Comparison of ENCODE assay signal across 2 cellular contexts in the genomic region with DNA sequence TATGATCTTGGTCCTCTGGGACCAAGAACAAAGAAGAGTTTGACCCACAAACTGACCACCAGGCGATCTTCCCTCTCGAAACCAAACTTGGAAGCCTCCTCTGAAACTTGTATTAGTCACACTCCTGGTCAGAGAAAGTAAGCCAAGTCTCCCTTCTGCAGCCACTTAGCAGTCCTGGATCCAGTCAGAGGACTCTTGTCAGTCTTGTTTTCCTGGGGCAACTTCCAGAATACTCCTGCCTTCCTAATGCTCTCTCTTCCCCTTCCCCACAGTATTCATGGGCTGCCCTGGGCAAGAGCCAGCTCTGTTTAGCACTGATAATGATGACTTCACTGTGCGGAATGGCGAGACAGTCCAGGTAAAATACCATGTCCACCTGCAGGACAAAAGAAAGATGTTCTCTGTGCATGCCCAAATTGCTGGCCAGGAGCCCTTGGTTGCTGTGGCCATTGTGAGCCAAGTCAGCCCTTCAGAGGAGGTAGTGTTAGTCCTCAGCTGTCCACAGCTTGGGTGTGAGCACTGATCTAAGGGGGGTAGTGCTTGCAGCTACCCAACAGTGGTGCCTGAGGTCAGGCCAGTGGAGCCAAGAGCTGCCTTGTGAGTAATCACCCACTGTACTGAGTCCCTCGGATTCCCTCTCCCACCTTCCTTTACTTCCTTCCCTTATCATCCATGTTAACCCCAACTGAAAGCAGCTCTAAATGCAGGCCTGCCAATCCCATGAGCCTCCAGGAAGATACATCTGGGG.
TF ChIP-seq lines count a peak whose summit lies in the region.

No MANE protein-coding gene starts in this region.

TF ChIP-seq in HCT116, 20 proteins besides CTCF, POLR2A, EP300 and RAD21:
- TF ChIP-seq CBX3 (IDR thresholded peaks at IDR 0.05; ENCODE audit: low read depth) (no peak), SIN3A (IDR thresholded peaks at IDR 0.05; ENCODE audit: low read depth) (no peak), FOSL1 (IDR thresholded peaks at IDR 0.05; ENCODE audit: low read depth) (no peak), ELF1 (IDR thresholded peaks at IDR 0.05; ENCODE audit: borderline replicate concordance, low read depth) (no peak)

TF ChIP-seq in GM12878, 131 proteins besides CTCF, POLR2A, EP300 and RAD21:
- TF ChIP-seq, protein P1, sequence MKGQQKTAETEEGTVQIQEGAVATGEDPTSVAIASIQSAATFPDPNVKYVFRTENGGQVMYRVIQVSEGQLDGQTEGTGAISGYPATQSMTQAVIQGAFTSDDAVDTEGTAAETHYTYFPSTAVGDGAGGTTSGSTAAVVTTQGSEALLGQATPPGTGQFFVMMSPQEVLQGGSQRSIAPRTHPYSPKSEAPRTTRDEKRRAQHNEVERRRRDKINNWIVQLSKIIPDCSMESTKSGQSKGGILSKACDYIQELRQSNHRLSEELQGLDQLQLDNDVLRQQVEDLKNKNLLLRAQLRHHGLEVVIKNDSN (IDR thresholded peaks at IDR 0.05; ENCODE audit: borderline replicate concordance, extremely low read length, insufficient read depth, low read depth, low read length) = no peak
- no peak for TF ChIP-seq RCOR1 (conservative IDR thresholded peaks at IDR 0.05; ENCODE audit: low read depth, low read length)
- no peak for TF ChIP-seq SIX5 (IDR thresholded peaks at IDR 0.05; ENCODE audit: low read depth, low read length, severe bottlenecking)
- no peak for TF ChIP-seq MEF2B (IDR thresholded peaks at IDR 0.05; ENCODE audit: partially characterized antibody, poor library complexity, severe bottlenecking)
